13 cellular contexts compared by ENCODE assay signal in the genomic region with DNA sequence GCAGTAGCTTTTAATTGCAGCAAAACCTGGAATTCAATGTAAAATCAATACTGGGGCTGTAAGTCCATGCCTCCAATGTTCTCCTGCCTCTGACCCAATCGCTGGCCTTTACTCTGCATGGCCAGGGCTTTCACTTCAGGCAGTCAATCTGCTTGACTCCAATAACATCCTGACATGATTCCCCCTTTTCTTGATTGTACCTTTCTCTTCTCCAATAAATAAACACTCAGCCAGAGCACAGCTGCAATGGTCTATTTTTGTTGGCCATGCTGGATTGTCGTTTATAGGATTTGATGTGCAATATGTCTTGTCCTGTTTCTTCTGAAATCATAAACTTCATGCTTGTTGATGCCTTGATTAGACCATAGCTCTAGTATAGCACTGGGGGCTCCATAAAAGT.
DNase-seq lines count a peak whose midpoint lies in the region; FAIRE-seq and TF ChIP-seq lines count a peak whose summit lies in the region.
"Had no signal": no experiment of that assay in that cellular context is flagged by ENCODE, and none has a peak within 500 bp of the region (broad histone marks: within the 10 kb centered on the region; RNA-seq: fewer than 3 reads in every experiment).

No MANE protein-coding gene starts in this region.

- no peaks in the 10 kb centered on the region for H4K20me1 ChIP-seq in mammary epithelial cell (ENCODE audit: insufficient read depth, low read length)

- intact Hi-C loops in mammary epithelial cell (cut with micrococcal nuclease) = loop anchor here (10.0 kb wide), 2 partner anchors 358 to 1178 kb away; a partner anchor contains a TSS

- WGBS in mammary epithelial cell (ENCODE audit: low coverage, missing lambda C conversion rate) = 93% methylated on average over 2 of the region's 2 CpGs
- WGBS in mesendoderm (ENCODE audit: extremely low coverage, insufficient coverage, low lambda C conversion rate) = no CpG with 5 or more reads among the region's 2 CpGs

- no peak overlapping the region for H2BK120ac ChIP-seq in mesendoderm (ENCODE audit: low read depth, low read length)

- CTCF ChIA-PET in mammary epithelial cell (lab: Charles Lee; ENCODE audit: low non-redundant PET) = no interaction called here

- H2AFZ ChIP-seq in mammary epithelial cell (ENCODE audit: low read depth, low read length) = peak overlapping the region; percentile 69

- H3K23ac ChIP-seq in mesendoderm (ENCODE audit: low read length) = no peak overlapping the region

- no peak overlapping the region for H3K18ac ChIP-seq in mesendoderm (ENCODE audit: low read length)

- DNase-seq in HCEC 1CT (peak; percentile 32), mammary epithelial cell (no peak), mesendoderm (no peak), putamen (ENCODE audit: low spot score) (no peak), pons (ENCODE audit: low spot score) (no peak), D721Med (ENCODE audit: insufficient read length, low spot score) (no peak), NCI-H1092 (lab: John Stamatoyannopoulos, UW) (no peak)
- DNase-seq: activated CD4-positive, alpha-beta T cell treated with anti-CD3 and anti-CD28 coated beads for 4 hours; activated T-cell treated with anti-CD3 and anti-CD28 coated beads, Interleukin-2, amount 50 U/mL, for 72 hours; NCI-H2029 treated with DMSO at 0.1 percent for 48 hours; nephron progenitor cell; stimulated activated naive B cell treated with anti-CD40 and anti-IgM and Interleukin-4, amounts not matched to agents 10 μg/mL and 1 μg/mL and 100 μg/mL, for 72 hours had no signal

- H3K79me1 ChIP-seq in mesendoderm (ENCODE audit: low read length) = no peaks in the 10 kb centered on the region

- no peak overlapping the region for H3K56ac ChIP-seq in mesendoderm (ENCODE audit: low read length)

- H3K79me2 ChIP-seq in mammary epithelial cell (ENCODE audit: insufficient read depth, low read length) (no peaks in the 10 kb centered on the region), mesendoderm (ENCODE audit: control insufficient read depth, insufficient read depth, low read length) (no peaks in the 10 kb centered on the region)

- no peaks in the 10 kb centered on the region for H3K36me3 ChIP-seq in mammary epithelial cell (ENCODE audit: insufficient read depth, low read length)
- no peaks in the 10 kb centered on the region for H3K36me3 ChIP-seq in mesendoderm (ENCODE audit: control insufficient read depth, insufficient read depth, low read length)
- no peaks in the 10 kb centered on the region for H3K36me3 ChIP-seq in subcutaneous abdominal adipose tissue (ENCODE audit: control insufficient read depth in 5 of 5, insufficient read depth in 5 of 5, low read length in 5 of 5)

- H2AK5ac ChIP-seq in mesendoderm (ENCODE audit: low read length) = no peak overlapping the region

- H3K27ac ChIP-seq in mammary epithelial cell (ENCODE audit: insufficient read depth, low read depth, low read length) (no peak overlapping the region), mesendoderm (ENCODE audit: low read depth, low read length) (no peak overlapping the region), subcutaneous abdominal adipose tissue (ENCODE audit: low read depth, low read length) (peak overlapping the region; percentile 50)

- H4K5ac ChIP-seq in mesendoderm (ENCODE audit: low read length) = no peak overlapping the region

- H3K9ac ChIP-seq in mammary epithelial cell (ENCODE audit: insufficient read depth, low read length) (no peak overlapping the region), mesendoderm (ENCODE audit: low read length) (no peak overlapping the region), subcutaneous abdominal adipose tissue (ENCODE audit: low read length in 5 of 5) (peak overlapping the region in 2 of 5 donors; percentile 7 to 25)

- H3K4me2 ChIP-seq in mammary epithelial cell (ENCODE audit: insufficient read depth, low read depth, low read length) (no peak overlapping the region), mesendoderm (ENCODE audit: low read length) (no peak overlapping the region)

- H3K27me3 ChIP-seq in mammary epithelial cell (ENCODE audit: insufficient read depth, low read length) = no peaks in the 10 kb centered on the region
- H3K27me3 ChIP-seq in mesendoderm (ENCODE audit: insufficient read depth, low read length, poor library complexity) = no peaks in the 10 kb centered on the region
- H3K27me3 ChIP-seq in subcutaneous abdominal adipose tissue (ENCODE audit: control insufficient read depth in 5 of 5, insufficient read depth in 4 of 5, low read length in 5 of 5) = peaks cover 0 to 7% (median 0%) of the 10 kb centered on the region in 5 donors

- BruUV-seq in mammary epithelial cell (replicated peaks; lab: Mats Ljungman, UMichigan) = no TSS peak

- FAIRE-seq in D721Med (lab: Jason Lieb, UNC) = no peak

- no peak overlapping the region for H4K8ac ChIP-seq in mesendoderm (ENCODE audit: low read depth, low read length)

- no peak overlapping the region for H2BK5ac ChIP-seq in mesendoderm (ENCODE audit: low read length)

- TF ChIP-seq CTCF in mammary epithelial cell (conservative IDR thresholded peaks at IDR 0.05 in 1 of 2, IDR thresholded peaks at IDR 0.05 in 1 of 2; ENCODE audit: extremely low read depth in 1 of 2, insufficient read depth in 1 of 2, low read depth in 1 of 2, low read length in 2 of 2) (no peak), D721Med (IDR thresholded peaks at IDR 0.05; ENCODE audit: insufficient read depth, missing control alignments) (no peak)

- H3K4ac ChIP-seq in mesendoderm (ENCODE audit: low read depth, low read length) = no peak overlapping the region

- no peaks in the 10 kb centered on the region for H3K9me3 ChIP-seq in mammary epithelial cell (replicated peaks; ENCODE audit: insufficient read depth, low read length)
- H3K9me3 ChIP-seq in subcutaneous abdominal adipose tissue (ENCODE audit: control insufficient read depth in 5 of 5, low read length in 5 of 5) = no peaks in the 10 kb centered on the region

- in situ Hi-C loops in mammary epithelial cell (cut with MboI; ENCODE audit: low sequenced_read_pairs in 2 of 2) = loop anchor here in 1 of 2 donors (10.0 to 25.0 kb wide), 2 partner anchors 98 to 1390 kb away; a partner anchor contains a TSS

- H3K4me3 ChIP-seq in mammary epithelial cell (replicated peaks in 1 of 3; ENCODE audit: insufficient read depth in 1 of 3, low read depth in 2 of 3, low read length in 3 of 3) (no peak overlapping the region), mesendoderm (ENCODE audit: low read length) (no peak overlapping the region), subcutaneous abdominal adipose tissue (ENCODE audit: low read depth in 1 of 5, low read length in 5 of 5) (peak overlapping the region in 3 of 5 donors; percentile 10 to 49 (median 40))

- H3K4me1 ChIP-seq in mammary epithelial cell (ENCODE audit: insufficient read depth, low read length) (peaks cover 29% of the 10 kb centered on the region), mesendoderm (ENCODE audit: control insufficient read depth, low read depth, low read length) (peaks cover 4% of the 10 kb centered on the region), subcutaneous abdominal adipose tissue (ENCODE audit: control insufficient read depth in 5 of 5, insufficient read depth in 5 of 5, low read length in 5 of 5) (peaks cover 4 to 26% (median 20%) of the 10 kb centered on the region in 5 donors)

- H2BK15ac ChIP-seq in mesendoderm (replicated peaks; ENCODE audit: low read depth) = peak overlapping the region; percentile 25

- dilution Hi-C loops in mammary epithelial cell (cut with HindIII; ENCODE audit: low sequenced_read_pairs) = no loop called here

Comparison
In these comparisons a context has a peak if more than half of its experiments do, and no peak if none do; other contexts are left out.
1. H3K4me3 ChIP-seq: peak in subcutaneous abdominal adipose tissue (3 of 5); none in mammary epithelial cell (0 of 3) and mesendoderm (single experiment).